ENCODE assay signal across 19 cellular contexts in the genomic region with DNA sequence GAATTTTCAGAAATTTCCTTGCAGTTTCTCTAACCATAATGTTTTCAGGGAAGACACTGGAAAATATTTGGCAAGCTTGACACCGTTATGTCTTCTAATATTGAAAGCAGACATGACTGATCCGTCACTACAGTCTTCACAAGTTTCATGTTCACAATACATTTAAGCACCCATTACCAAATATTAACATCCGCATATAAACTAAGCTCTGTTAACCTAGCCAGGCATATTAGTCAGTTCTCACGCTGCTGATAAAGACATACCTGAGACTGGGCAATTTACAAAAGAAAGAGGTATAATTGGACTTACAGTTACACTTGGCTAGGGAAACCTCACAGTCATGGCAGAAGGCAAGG.
"Had no signal": no experiment of that assay in that cellular context is flagged by ENCODE, and none has a peak within 500 bp of the region (broad histone marks: within the 10 kb centered on the region; RNA-seq: fewer than 3 reads in every experiment).

No MANE protein-coding gene starts in this region.

- H3K27me3 ChIP-seq: ascending aorta, sigmoid colon, testis, upper lobe of right lung had no signal

- H3K27me3 Mint-ChIP-seq: stimulated activated memory B cell treated with anti-CD40 and anti-IgM and Interleukin-4, amounts not matched to agents 10 μg/mL and 1 μg/mL and 100 μg/mL, for 72 hours had no signal

- DNase-seq: activated CD4-positive, alpha-beta T cell treated with anti-CD3 and anti-CD28 coated beads, Interleukin-2, amount 50 U/mL, for 1 hour; activated CD8-positive, alpha-beta memory T cell treated with anti-CD3 and anti-CD28 coated beads for 24 hours; activated CD8-positive, alpha-beta memory T cell treated with anti-CD3 and anti-CD28 coated beads, Interleukin-2, amount 50 U/mL, for 48 hours; activated effector memory CD4-positive, alpha-beta T cell treated with Interleukin-2 at 50 U/mL for 16 hours; activated naive CD4-positive, alpha-beta T cell treated with anti-CD3 and anti-CD28 coated beads, Interleukin-2, amount 50 U/mL, for 16 hours; activated T-cell treated with anti-CD3 and anti-CD28 coated beads, Interleukin-2, amount 50 U/mL, for 48 hours; erythroblast; midbrain; nucleus accumbens; sigmoid colon; stimulated activated CD4-positive, alpha-beta T cell treated with anti-CD3 and anti-CD28 coated beads, Interleukin-4, amount 100 ng/mL, for 4 hours; T1000; testis; upper lobe of right lung had no signal

- H3K36me3 ChIP-seq: ascending aorta, sigmoid colon, upper lobe of right lung had no signal

- H3K4me1 Mint-ChIP-seq: nephron had no signal

- H3K27ac ChIP-seq: ascending aorta, coronary artery, sigmoid colon, testis, upper lobe of right lung had no signal

- H3K4me3 Mint-ChIP-seq: nephron; stimulated activated memory B cell treated with anti-CD40 and anti-IgM and Interleukin-4, amounts not matched to agents 10 μg/mL and 1 μg/mL and 100 μg/mL, for 72 hours had no signal

- ATAC-seq: activated CD4-positive, CD25-positive, alpha-beta regulatory T cell treated with anti-CD3 and anti-CD28 coated beads, Interleukin-2, amount 50 U/mL, for 24 hours; upper lobe of right lung had no signal

- H3K4me3 ChIP-seq: ascending aorta, coronary artery, sigmoid colon, testis, upper lobe of right lung had no signal

- H3K27ac Mint-ChIP-seq: nephron; stimulated activated memory B cell treated with anti-CD40 and anti-IgM and Interleukin-4, amounts not matched to agents 10 μg/mL and 1 μg/mL and 100 μg/mL, for 72 hours had no signal

- H3K4me1 ChIP-seq: ascending aorta, sigmoid colon, testis, upper lobe of right lung had no signal
